8 cellular contexts compared by ENCODE assay signal in genomic region chr5:135386886-135387628, GRCh38. TPM values are rescaled to one million over a fixed set of nuclear protein-coding genes. Genes with fewer than 3 reads are reported as not detected.
DNase-seq lines count a peak whose midpoint lies in the region; ATAC-seq and TF ChIP-seq lines count a peak whose summit lies in the region.

No MANE protein-coding gene starts in this region.

- H3K9me3 ChIP-seq in RWPE2 (ENCODE audit: severe bottlenecking), result no peaks in the 10 kb centered on the region

- H3K27me3 ChIP-seq in RWPE2 (ENCODE audit: insufficient read depth, poor library complexity, severe bottlenecking), result no peaks in the 10 kb centered on the region

- ATAC-seq in RWPE2 (ENCODE audit: low read depth) (peak; percentile 77), GM21737 (IDR thresholded peaks at IDR 0.05; ENCODE audit: unreplicated experiment) (no peak), HG03196 (IDR thresholded peaks at IDR 0.05; ENCODE audit: unreplicated experiment) (no peak), HG02973 (IDR thresholded peaks at IDR 0.05; ENCODE audit: unreplicated experiment) (no peak)

- H3K4me3 ChIP-seq in RWPE2 (ENCODE audit: severe bottlenecking), result no peak overlapping the region

- H3K4me1 ChIP-seq in RWPE2 (ENCODE audit: insufficient read depth, poor library complexity, severe bottlenecking), result peaks cover 45% of the 10 kb centered on the region

- DNase-seq in Daoy (ENCODE audit: low read depth) (peak; percentile 83), RWPE2 (ENCODE audit: low spot score) (no peak), fibroblast of peridontal ligament (ENCODE audit: extremely low read depth) (peak; percentile 93), renal cortical epithelial cell (ENCODE audit: low read depth) (peak; percentile 88), occipital lobe (lab: John Stamatoyannopoulos, UW) (no peak)

- peaks cover 73% of the 10 kb centered on the region for H3K36me3 ChIP-seq in RWPE2 (ENCODE audit: low read depth)

- TF ChIP-seq CTCF in RWPE2 (IDR thresholded peaks at IDR 0.05; ENCODE audit: poor library complexity, severe bottlenecking), result no peak

- H3K27ac ChIP-seq in RWPE2 (ENCODE audit: poor library complexity, severe bottlenecking), result peak overlapping the region; percentile 96

RNA-seq across cellular contexts. Expression of gene MACROH2A1, which starts 12.0 kb away (rescaled TPM):
- 301 and 334 TPM in 2 replicates for total RNA-seq in Daoy (2014; rRNA removed; shearing (Covaris generic))
- total RNA-seq in renal cortical epithelial cell, result 282 and 337 TPM in 2 replicates
- total RNA-seq in occipital lobe, result 101 TPM

Comparison
In these comparisons a context has a peak if more than half of its experiments do, and no peak if none do; other contexts are left out.
1. DNase-seq: peak in Daoy (single experiment), fibroblast of peridontal ligament (single experiment) and renal cortical epithelial cell (single experiment); none in RWPE2 (single experiment) and occipital lobe (single experiment).